Comparison of ENCODE assay signal across 8 cellular contexts in genomic region chr22:30802202-30803166, GRCh38.
DNase-seq lines count a peak whose midpoint lies in the region; ATAC-seq and TF ChIP-seq lines count a peak whose summit lies in the region.

No MANE protein-coding gene starts in this region.

- H3K4me1 ChIP-seq in adrenal gland (replicated peaks in 1 of 2) (peaks cover 12 to 20% of the 10 kb centered on the region in 2 donors), cardiac muscle cell (ENCODE audit: low read depth) (peaks cover 3% of the 10 kb centered on the region), ovary (ENCODE audit: insufficient read depth) (peaks cover 2% of the 10 kb centered on the region), transverse colon (peaks cover 4 to 14% (median 10%) of the 10 kb centered on the region in 4 donors)

- in situ Hi-C loops in transverse colon (cut with MboI; ENCODE audit: low pct_ligation_motif_present in 1 of 4, low pct_unique_long_range_greater_than_20kb in 1 of 4, low sequenced_read_pairs in 3 of 4): no loop called here

- TF ChIP-seq POLR2A in adrenal gland (IDR thresholded peaks at IDR 0.05) (peak in 1 of 2 donors; percentile 64), ovary (IDR thresholded peaks at IDR 0.05) (no peak), transverse colon (IDR thresholded peaks at IDR 0.05) (no peak)

- intact Hi-C loops in adrenal gland (cut with DNase I) (no loop called here), ovary (cut with DNase I) (no loop called here), transverse colon (cut with DNase I; ENCODE audit: low total_unique reads) (no loop called here)

- ATAC-seq in HG03432 (IDR thresholded peaks at IDR 0.05; ENCODE audit: unreplicated experiment): no peak

- WGBS in adrenal gland, 4 donors: 0 to 6% (median 3%) methylated on average over 10 to 85 of the region's 85 CpGs
- WGBS in ovary, 3 donors: 1 to 3% (median 3%) methylated on average over 74 to 85 of the region's 85 CpGs
- 6% methylated on average over 63 of the region's 85 CpGs; no CpG with 5 or more reads in 1 of the 2 donors for WGBS in transverse colon (ENCODE audit: low coverage in 1 of 2), 2 donors

- H3K9me3 ChIP-seq in adrenal gland (replicated peaks in 1 of 3): no peaks in the 10 kb centered on the region
- H3K9me3 ChIP-seq in cardiac muscle cell (ENCODE audit: low read depth): no peaks in the 10 kb centered on the region
- no peaks in the 10 kb centered on the region for H3K9me3 ChIP-seq in ovary
- no peaks in the 10 kb centered on the region for H3K9me3 ChIP-seq in transverse colon

- DNase-seq in GM04503 (ENCODE audit: low read depth): peak; percentile 51
- peak; percentile 47 for DNase-seq in KG1 (lab: John Stamatoyannopoulos, UW)
- peak; percentile 88 for DNase-seq in SW480 (ENCODE audit: low spot score)
- DNase-seq in adrenal gland: peak; percentile 85 to 91 (median 88)
- DNase-seq in cardiac muscle cell (ENCODE audit: low read depth in 1 of 2, low spot score in 1 of 2): peak; percentile 95 to 96
- peak; percentile 72 to 91 (median 82) for DNase-seq in ovary
- DNase-seq in transverse colon: peak; percentile 86

- TF ChIP-seq EP300 in ovary (IDR thresholded peaks at IDR 0.05) (no peak), transverse colon (IDR thresholded peaks at IDR 0.05; ENCODE audit: low read depth) (no peak)

- no peak overlapping the region for H3K27ac ChIP-seq in adrenal gland
- no peak overlapping the region for H3K27ac ChIP-seq in cardiac muscle cell
- no peak overlapping the region for H3K27ac ChIP-seq in ovary
- no peak overlapping the region for H3K27ac ChIP-seq in transverse colon

- no peaks in the 10 kb centered on the region for H3K36me3 ChIP-seq in adrenal gland (replicated peaks in 1 of 2)
- H3K36me3 ChIP-seq in cardiac muscle cell: no peaks in the 10 kb centered on the region
- no peaks in the 10 kb centered on the region for H3K36me3 ChIP-seq in ovary
- no peaks in the 10 kb centered on the region for H3K36me3 ChIP-seq in transverse colon

- TF ChIP-seq CTCF in adrenal gland (IDR thresholded peaks at IDR 0.05): peak; percentile 15 to 84 (median 54)
- TF ChIP-seq CTCF in cardiac muscle cell (IDR thresholded peaks at IDR 0.05; ENCODE audit: low read depth, low read length): peak; percentile 19
- peak; percentile 32 to 60 (median 51) for TF ChIP-seq CTCF in ovary (IDR thresholded peaks at IDR 0.05)
- peak; percentile 43 to 74 (median 46) for TF ChIP-seq CTCF in transverse colon (IDR thresholded peaks at IDR 0.05)

- H3K4me3 ChIP-seq in adrenal gland (peak overlapping the region in 1 of 4 donors; percentile 31), cardiac muscle cell (no peak overlapping the region), ovary (no peak overlapping the region), transverse colon (peak overlapping the region in 2 of 4 donors; percentile 2 to 32)

- H3K27me3 ChIP-seq in adrenal gland: no peaks in the 10 kb centered on the region
- H3K27me3 ChIP-seq in cardiac muscle cell: peaks cover 67% of the 10 kb centered on the region
- H3K27me3 ChIP-seq in ovary: no peaks in the 10 kb centered on the region
- H3K27me3 ChIP-seq in transverse colon: peaks cover 33% of the 10 kb centered on the region
